ENCODE assay signal across 8 cellular contexts in the genomic region with DNA sequence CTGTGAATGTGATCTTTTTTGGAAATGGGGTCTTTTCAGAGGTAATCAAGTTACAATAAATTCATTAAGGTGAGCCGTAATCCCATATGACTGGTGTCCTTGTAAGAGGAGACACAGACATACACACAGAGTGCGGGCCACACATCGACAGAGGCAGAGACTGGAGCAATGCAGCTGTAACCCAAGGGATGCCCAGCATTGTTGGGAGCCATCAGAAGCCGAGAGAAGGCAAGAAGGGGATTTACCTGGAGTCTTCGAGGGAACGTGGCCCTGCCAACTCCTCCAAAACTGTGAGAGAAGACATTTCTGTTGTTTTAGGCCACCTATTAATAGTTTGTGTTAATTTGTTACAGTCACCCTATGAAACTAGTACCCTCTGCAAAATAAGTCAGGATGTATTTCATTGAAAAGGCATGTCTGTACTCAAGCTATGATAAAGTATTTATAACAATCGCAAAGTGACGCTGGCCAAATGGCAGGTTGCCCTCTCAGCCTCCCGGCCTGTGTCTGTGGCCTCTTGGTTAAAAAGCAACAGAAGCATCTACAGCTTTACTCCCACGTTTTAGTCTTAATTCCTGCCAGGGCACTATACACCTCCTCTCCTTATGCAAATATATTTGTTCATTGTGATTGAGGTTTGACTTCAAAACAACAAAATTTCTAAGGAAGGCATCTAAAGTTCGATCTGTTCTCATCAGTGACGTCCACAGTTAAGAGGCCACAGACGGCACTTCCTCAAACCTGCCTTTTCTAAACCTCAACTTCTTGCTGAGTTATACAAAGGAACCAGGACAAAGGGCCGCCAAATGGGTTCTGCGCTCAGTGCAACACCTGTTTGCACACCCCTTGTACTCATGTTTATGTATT. TPM values are rescaled to one million over a fixed set of nuclear protein-coding genes. Genes with fewer than 3 reads are reported as not detected.
A peak's percentile ranks its signal among the peaks of the same experiment; 100 is the strongest.
DNase-seq lines count a peak whose midpoint lies in the region; ATAC-seq, FAIRE-seq and TF ChIP-seq lines count a peak whose summit lies in the region.

No MANE protein-coding gene starts in this region.

- H3K9me3 Mint-ChIP-seq in activated naive CD4-positive, alpha-beta T cell treated with anti-CD3 and anti-CD28 coated beads for 36 hours = no peaks in the 10 kb centered on the region

- no peaks in the 10 kb centered on the region for H3K9me1 ChIP-seq in keratinocyte (ENCODE audit: control insufficient read depth, extremely low read depth, insufficient read depth, low read length)

- ATAC-seq in HG03565 (IDR thresholded peaks at IDR 0.05; ENCODE audit: unreplicated experiment) (peak; percentile 81), upper lobe of left lung (ENCODE audit: low FRiP score in 2 of 2) (peak; percentile 50 to 59)

- H3K27me3 ChIP-seq in adipocyte (replicated peaks; ENCODE audit: control insufficient read depth, insufficient read depth, low read length) = no peaks in the 10 kb centered on the region
- no peaks in the 10 kb centered on the region for H3K27me3 ChIP-seq in keratinocyte (ENCODE audit: control insufficient read depth, extremely low read depth, insufficient read depth, low read length)
- no peaks in the 10 kb centered on the region for H3K27me3 ChIP-seq in upper lobe of left lung

- CTCF ChIA-PET in activated naive CD4-positive, alpha-beta T cell treated with anti-CD3 and anti-CD28 coated beads for 36 hours (lab: Charles Lee) = no interaction called here

- H3K9me3 ChIP-seq in adipocyte (ENCODE audit: control insufficient read depth, low read length) (no peaks in the 10 kb centered on the region), keratinocyte (ENCODE audit: control insufficient read depth, low read depth, low read length) (peaks cover 2% of the 10 kb centered on the region), upper lobe of left lung (no peaks in the 10 kb centered on the region)

- H3K4me3 ChIP-seq in adipocyte (ENCODE audit: low read length) (peak overlapping the region; percentile 63), keratinocyte (ENCODE audit: control insufficient read depth in 2 of 3, extremely low read depth in 1 of 3, insufficient read depth in 2 of 3, low read depth in 1 of 3, low read length in 3 of 3) (no peak overlapping the region), upper lobe of left lung (peak overlapping the region in 1 of 4 donors; percentile 9)

- no peak overlapping the region for H2AFZ ChIP-seq in keratinocyte (ENCODE audit: control insufficient read depth, low read length)

- intact Hi-C loops in activated naive CD4-positive, alpha-beta T cell treated with anti-CD3 and anti-CD28 coated beads for 36 hours (cut with micrococcal nuclease) = loop anchor here (2.0 kb wide), 1 partner anchor 58 kb away; no protein-coding TSS in a partner anchor

- peak overlapping the region; percentile 81 for H3K9ac ChIP-seq in adipocyte (ENCODE audit: low read length)
- no peak overlapping the region for H3K9ac ChIP-seq in keratinocyte (ENCODE audit: control insufficient read depth, extremely low read depth, insufficient read depth, low read length)

- WGBS in upper lobe of left lung, 2 donors = 42 to 47% methylated on average over 15 of the region's 15 CpGs

- no peak for FAIRE-seq in keratinocyte (lab: Jason Lieb, UNC)

- H3K36me3 ChIP-seq in adipocyte (ENCODE audit: control insufficient read depth, insufficient read depth, low read length, severe bottlenecking) = peaks cover 3% of the 10 kb centered on the region
- H3K36me3 ChIP-seq in keratinocyte (ENCODE audit: control insufficient read depth in 2 of 2, extremely low read depth in 1 of 2, insufficient read depth in 2 of 2, low read length in 2 of 2) = peaks cover 0 to 6% of the 10 kb centered on the region in 2 experiments
- no peaks in the 10 kb centered on the region for H3K36me3 ChIP-seq in upper lobe of left lung

- peak; percentile 42 for DNase-seq in activated naive CD4-positive, alpha-beta T cell treated with anti-CD3 and anti-CD28 coated beads for 36 hours
- no peak for DNase-seq in activated naive CD4-positive, alpha-beta T cell treated with anti-CD3 and anti-CD28 coated beads, Interleukin-2, amount 50 U/mL, for 16 hours
- no peak for DNase-seq in adipocyte (ENCODE audit: low read depth)
- no peak for DNase-seq in keratinocyte (ENCODE audit: low read depth, low spot score)
- DNase-seq in upper lobe of left lung = peak in 1 of 2 donors; percentile 69
- no peak for DNase-seq in activated CD8-positive, alpha-beta memory T cell treated with anti-CD3 and anti-CD28 coated beads for 24 hours
- DNase-seq in DMS53 (lab: John Stamatoyannopoulos, UW) = no peak

- H3K36me3 Mint-ChIP-seq in activated naive CD4-positive, alpha-beta T cell treated with anti-CD3 and anti-CD28 coated beads for 36 hours (ENCODE audit: low read depth) = peaks cover 3% of the 10 kb centered on the region

- peak overlapping the region; percentile 72 for H3K4me2 ChIP-seq in keratinocyte (ENCODE audit: control insufficient read depth, extremely low read depth, insufficient read depth, low read depth, low read length)

- TF ChIP-seq POLR2A in upper lobe of left lung (IDR thresholded peaks at IDR 0.05) = peak in 1 of 4 donors; percentile 43

- TF ChIP-seq EP300 in upper lobe of left lung (IDR thresholded peaks at IDR 0.05) = peak in 1 of 4 donors; percentile 53

- H3K27ac Mint-ChIP-seq in activated naive CD4-positive, alpha-beta T cell treated with anti-CD3 and anti-CD28 coated beads for 36 hours = peak overlapping the region; percentile 33

- H4K20me1 ChIP-seq in keratinocyte (ENCODE audit: control insufficient read depth, extremely low read depth, insufficient read depth, low read length) = no peaks in the 10 kb centered on the region

- dilution Hi-C loops in keratinocyte (cut with MboI; ENCODE audit: extremely low pct_ligation_motif_present, low sequenced_read_pairs) = no loop called here

- TF ChIP-seq CTCF in keratinocyte (optimal IDR thresholded peaks at IDR 0.05 in 1 of 3, IDR thresholded peaks at IDR 0.05 in 1 of 3, conservative IDR thresholded peaks at IDR 0.05 in 1 of 3; ENCODE audit: extremely low read depth in 1 of 3, insufficient read depth in 2 of 3, low read length in 3 of 3) (no peak), upper lobe of left lung (IDR thresholded peaks at IDR 0.05) (no peak)

- H3K27ac ChIP-seq in keratinocyte (ENCODE audit: control insufficient read depth, insufficient read depth, low read length) = peak overlapping the region; percentile 29
- H3K27ac ChIP-seq in upper lobe of left lung = peak overlapping the region; percentile 75 to 84 (median 82)

- H3K4me3 Mint-ChIP-seq in activated naive CD4-positive, alpha-beta T cell treated with anti-CD3 and anti-CD28 coated beads for 36 hours = no peak overlapping the region

- H3K79me2 ChIP-seq in keratinocyte (ENCODE audit: control insufficient read depth, insufficient read depth, low read length) = peaks cover 46% of the 10 kb centered on the region

- no peaks in the 10 kb centered on the region for H3K27me3 Mint-ChIP-seq in activated naive CD4-positive, alpha-beta T cell treated with anti-CD3 and anti-CD28 coated beads for 36 hours (ENCODE audit: low read depth)

- H3K4me1 Mint-ChIP-seq in activated naive CD4-positive, alpha-beta T cell treated with anti-CD3 and anti-CD28 coated beads for 36 hours (ENCODE audit: low read depth) = peaks cover 53% of the 10 kb centered on the region

- peaks cover 87% of the 10 kb centered on the region for H3K4me1 ChIP-seq in adipocyte (ENCODE audit: control insufficient read depth, insufficient read depth, low read length)
- H3K4me1 ChIP-seq in keratinocyte (ENCODE audit: control insufficient read depth, extremely low read depth, insufficient read depth, low read length) = peaks cover 57% of the 10 kb centered on the region
- peaks cover 40 to 71% (median 69%) of the 10 kb centered on the region in 4 donors for H3K4me1 ChIP-seq in upper lobe of left lung

RNA-seq across cellular contexts. Expression of a gene that starts 46.8 kb away (rescaled TPM):
- total RNA-seq in activated naive CD4-positive, alpha-beta T cell treated with anti-CD3 and anti-CD28 coated beads for 36 hours = 10 to 100 TPM; 16.8 to 17.3 TPM
- polyA plus RNA-seq in keratinocyte = 4.5 to 13.9 TPM (median 5.8 TPM) in 3 replicates
- 9.9 TPM for polyA plus RNA-seq in keratinocyte (2011; ENCODE audit: low read depth)
- polyA plus RNA-seq in keratinocyte (2011; cell fraction: cytosol; rRNA removed) = 8.1 and 8.9 TPM in 2 replicates
- polyA plus RNA-seq in keratinocyte (2011; cell fraction: nucleus; rRNA removed) = 26.2 and 27.3 TPM in 2 replicates
- polyA plus RNA-seq in keratinocyte (2012; ENCODE audit: low replicate concordance) = 8.4 and 12.3 TPM in 2 replicates
- 21.2 to 96.1 TPM (median 23.9 TPM) in 3 replicates for polyA minus RNA-seq in keratinocyte
- polyA minus RNA-seq in keratinocyte (2011; cell fraction: cytosol; rRNA and poly(A)+ RNA removed) = 12.5 TPM
- polyA minus RNA-seq in keratinocyte (2011; cell fraction: nucleus; rRNA and poly(A)+ RNA removed) = 15.4 and 29.2 TPM in 2 replicates
- 10 to 100 TPM; 38.6 to 59.6 (median 45.9) TPM for total RNA-seq in upper lobe of left lung
